In the genomic region with DNA sequence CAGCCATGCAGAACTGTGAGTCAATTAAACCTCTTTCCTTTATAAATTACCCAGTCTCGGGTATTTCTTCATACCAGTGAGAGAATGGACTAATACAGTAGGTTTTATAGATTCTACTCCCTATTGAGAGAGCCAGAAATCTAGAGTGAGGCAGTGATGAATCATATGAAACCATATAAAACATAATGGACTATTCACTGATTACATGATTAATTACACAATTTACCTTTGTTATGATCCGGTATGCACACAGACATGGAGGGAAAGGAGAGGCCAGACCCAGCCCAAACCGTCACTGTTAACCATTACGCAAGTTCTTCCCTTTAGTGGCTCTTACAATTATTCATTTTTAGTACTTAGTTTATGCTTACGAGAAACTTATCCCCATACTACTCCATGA, we compare ENCODE assay signal across 29 cellular contexts.
"Had no signal": no experiment of that assay in that cellular context is flagged by ENCODE, and none has a peak within 500 bp of the region (broad histone marks: within the 10 kb centered on the region; RNA-seq: fewer than 3 reads in every experiment).

No MANE protein-coding gene starts in this region.

- FAIRE-seq: TTC549 had no signal

- ATAC-seq: activated CD8-positive, alpha-beta memory T cell treated with anti-CD3 and anti-CD28 coated beads, Interleukin-2, amount 10 ng/mL, durations not matched to agents 7 days and 5 days; activated naive CD4-positive, alpha-beta T cell treated with anti-CD3 and anti-CD28 coated beads, Interleukin-2, amount 50 U/mL, for 72 hours; activated naive CD8-positive, alpha-beta T cell treated with anti-CD3 and anti-CD28 coated beads, Interleukin-2, amount 50 U/mL, for 24 hours; activated T-cell treated with anti-CD3 and anti-CD28 coated beads, Interleukin-2, amount 50 U/mL, for 4 hours; body of pancreas had no signal

- H3K27ac Mint-ChIP-seq: activated B cell treated with CpG ODN at 0.5 μM for 24 hours; activated CD4-positive, alpha-beta T cell treated with anti-CD3 and anti-CD28 coated beads, Interleukin-2, amount 10 ng/mL, durations not matched to agents 24 days and 14 days; activated CD8-positive, alpha-beta memory T cell treated with anti-CD3 and anti-CD28 coated beads, Interleukin-2, amount 10 ng/mL, durations not matched to agents 7 days and 5 days; activated naive CD4-positive, alpha-beta T cell treated with anti-CD3 and anti-CD28 coated beads, Interleukin-2, amount 50 U/mL, for 72 hours; activated naive CD8-positive, alpha-beta T cell treated with anti-CD3 and anti-CD28 coated beads, Interleukin-2, amount 50 U/mL, for 24 hours had no signal

- H3K4me3 Mint-ChIP-seq: activated B cell treated with CpG ODN at 0.5 μM for 24 hours; activated CD4-positive, alpha-beta T cell treated with anti-CD3 and anti-CD28 coated beads, Interleukin-2, amount 10 ng/mL, durations not matched to agents 24 days and 14 days; activated CD8-positive, alpha-beta memory T cell treated with anti-CD3 and anti-CD28 coated beads, Interleukin-2, amount 10 ng/mL, durations not matched to agents 7 days and 5 days; activated naive CD8-positive, alpha-beta T cell treated with anti-CD3 and anti-CD28 coated beads, Interleukin-2, amount 50 U/mL, for 24 hours; activated T-cell treated with anti-CD3 and anti-CD28 coated beads, Interleukin-2, amount 50 U/mL, for 4 hours had no signal

- H3K4me1 ChIP-seq: ascending aorta, body of pancreas, Peyer's patch had no signal

- H3K27ac ChIP-seq: ascending aorta, body of pancreas, cardiac muscle cell, Peyer's patch had no signal

- H3K4me1 Mint-ChIP-seq: activated B cell treated with CpG ODN at 0.5 μM for 24 hours; activated CD4-positive, alpha-beta T cell treated with anti-CD3 and anti-CD28 coated beads, Interleukin-2, amount 10 ng/mL, durations not matched to agents 24 days and 14 days; activated CD8-positive, alpha-beta memory T cell treated with anti-CD3 and anti-CD28 coated beads, Interleukin-2, amount 10 ng/mL, durations not matched to agents 7 days and 5 days; activated naive CD8-positive, alpha-beta T cell treated with anti-CD3 and anti-CD28 coated beads, Interleukin-2, amount 50 U/mL, for 24 hours had no signal

- H3K36me3 Mint-ChIP-seq: activated CD8-positive, alpha-beta memory T cell treated with anti-CD3 and anti-CD28 coated beads, Interleukin-2, amount 10 ng/mL, durations not matched to agents 7 days and 5 days had no signal

- DNase-seq: activated B cell treated with CpG ODN at 0.5 μM for 24 hours; activated CD4-positive, alpha-beta T cell treated with anti-CD3 and anti-CD28 coated beads for 1 hour; activated CD4-positive, alpha-beta T cell treated with anti-CD3 and anti-CD28 coated beads, Interleukin-2, amount 10 ng/mL, durations not matched to agents 24 days and 14 days; activated CD4-positive, alpha-beta T cell treated with anti-CD3 and anti-CD28 coated beads, Interleukin-2, amount 50 U/mL, for 48 hours; activated CD8-positive, alpha-beta memory T cell treated with anti-CD3 and anti-CD28 coated beads, Interleukin-2, amount 10 ng/mL, durations not matched to agents 7 days and 5 days; activated effector memory CD4-positive, alpha-beta T cell treated with anti-CD3 and anti-CD28 coated beads, Interleukin-2, amount 50 U/mL, for 16 hours; activated naive CD4-positive, alpha-beta T cell treated with Interleukin-2 at 50 U/mL for 16 hours; activated naive CD8-positive, alpha-beta T cell treated with anti-CD3 and anti-CD28 coated beads, Interleukin-2, amount 50 U/mL, for 24 hours; activated T-cell treated with anti-CD3 and anti-CD28 coated beads, Interleukin-2, amount 50 U/mL, for 4 hours; amniotic stem cell; body of pancreas; KG1; MM.1S; NCI-H1105 treated with DMSO at 0.1 percent for 48 hours; NCI-H1436 treated with DMSO at 0.1 percent for 48 hours; NCI-H187; NCI-H2081; NCI-H510A treated with DMSO at 0.1 percent for 48 hours; NCI-H69; NK-92 treated with Interleukin-12 subunit alpha and Interleukin-12 subunit beta, amount 100 ng/mL, for 24 hours; OCI-M1; Peyer's patch; SHP77 treated with DMSO at 0.1 percent for 48 hours; T-helper 2 cell; T1000 had no signal

- H3K36me3 ChIP-seq: ascending aorta, cardiac muscle cell, Peyer's patch had no signal

- H3K27me3 ChIP-seq: ascending aorta, body of pancreas, cardiac muscle cell, Peyer's patch had no signal

- H3K27me3 Mint-ChIP-seq: activated B cell treated with CpG ODN at 0.5 μM for 24 hours; activated CD4-positive, alpha-beta T cell treated with anti-CD3 and anti-CD28 coated beads, Interleukin-2, amount 10 ng/mL, durations not matched to agents 24 days and 14 days; activated CD8-positive, alpha-beta memory T cell treated with anti-CD3 and anti-CD28 coated beads, Interleukin-2, amount 10 ng/mL, durations not matched to agents 7 days and 5 days; activated naive CD8-positive, alpha-beta T cell treated with anti-CD3 and anti-CD28 coated beads, Interleukin-2, amount 50 U/mL, for 24 hours had no signal

- H3K4me3 ChIP-seq: ascending aorta, body of pancreas, cardiac muscle cell, Peyer's patch had no signal

- H3K9me3 ChIP-seq: ascending aorta, body of pancreas, Peyer's patch had no signal
